Comparison of ENCODE assay signal across 27 cellular contexts in the genomic region with DNA sequence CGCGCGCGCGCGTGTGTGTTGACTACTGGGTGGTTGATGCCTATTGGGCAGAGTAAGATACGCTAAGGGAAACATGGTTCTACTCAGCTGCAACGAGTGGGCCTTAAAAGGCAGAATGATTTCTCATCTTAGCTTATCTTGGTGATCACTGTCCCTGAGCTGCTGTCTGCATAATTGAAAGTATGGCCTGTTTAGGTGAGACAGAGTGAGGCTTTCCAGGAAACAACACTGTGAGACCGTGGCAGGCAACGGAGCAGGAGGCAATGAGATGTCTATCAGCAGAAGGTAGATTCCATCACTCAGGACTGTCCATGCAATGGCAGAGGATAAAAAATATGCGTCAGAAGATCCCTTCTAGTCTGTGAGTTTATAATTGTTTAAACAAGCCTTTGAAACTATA.
"Had no signal": no experiment of that assay in that cellular context is flagged by ENCODE, and none has a peak within 500 bp of the region (broad histone marks: within the 10 kb centered on the region; RNA-seq: fewer than 3 reads in every experiment).

No MANE protein-coding gene starts in this region.

- H3K36me3 ChIP-seq: colonic mucosa, esophagus muscularis mucosa, esophagus squamous epithelium, gastrocnemius medialis, gastroesophageal sphincter, heart left ventricle, heart right ventricle had no signal

- FAIRE-seq: colon, endometrium, endothelial cell of umbilical vein, frontal cortex had no signal

- H3K27me3 ChIP-seq: colonic mucosa, dorsolateral prefrontal cortex, esophagus squamous epithelium, gastrocnemius medialis, heart left ventricle had no signal

- ATAC-seq: effector memory CD8-positive, alpha-beta T cell; esophagus mucosa; foreskin keratinocyte; gastrocnemius medialis; gastroesophageal sphincter; heart left ventricle; heart right ventricle had no signal

- DNase-seq: colonic mucosa; cortex of kidney; dermis blood vessel endothelial cell; dorsolateral prefrontal cortex; effector CD4-positive, alpha-beta T cell; effector CD8-positive, alpha-beta T cell; effector memory CD4-positive, alpha-beta T cell; effector memory CD8-positive, alpha-beta T cell; endodermal cell; erythroblast; esophagus squamous epithelium; foreskin fibroblast; foreskin keratinocyte; foreskin melanocyte; gastrocnemius medialis; glutamatergic neuron; head of caudate nucleus; heart left ventricle; heart right ventricle had no signal

- H3K4me3 ChIP-seq: colonic mucosa, coronary artery, dorsolateral prefrontal cortex, esophagus muscularis mucosa, esophagus squamous epithelium, gastrocnemius medialis, gastroesophageal sphincter, heart left ventricle, heart right ventricle had no signal
